2 cellular contexts compared by ENCODE assay signal in the genomic region with DNA sequence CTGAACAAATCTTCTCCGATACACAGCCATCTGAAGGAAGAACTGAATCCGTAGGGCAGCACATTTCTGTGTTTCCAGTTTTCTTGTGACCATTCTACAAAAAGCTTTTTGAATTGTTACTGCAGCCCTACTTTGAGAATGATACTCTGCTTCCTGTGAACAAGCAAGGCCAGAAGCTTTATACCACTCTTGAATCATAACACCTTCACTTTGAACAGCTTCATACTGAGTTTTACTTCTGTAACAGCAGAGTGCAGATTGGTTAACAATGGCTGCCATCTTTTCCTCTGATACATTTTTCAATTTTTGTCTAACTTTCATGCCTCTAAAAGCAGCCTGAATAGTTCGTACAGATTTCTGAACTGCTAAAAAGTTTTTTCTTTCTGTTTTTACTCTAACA.
TF ChIP-seq lines count a peak whose summit lies in the region.

No MANE protein-coding gene starts in this region.

TF ChIP-seq in K562, 482 proteins besides CTCF, POLR2A, EP300 and RAD21:
- TF ChIP-seq ELF4 (CRISPR knock-in tag; IDR thresholded peaks at IDR 0.05) (no peak), BACH1 (tag; IDR thresholded peaks at IDR 0.05) (no peak), KHSRP (IDR thresholded peaks at IDR 0.05) (no peak), ZNF184 (CRISPR knock-in tag; IDR thresholded peaks at IDR 0.05) (no peak), TCF7 (IDR thresholded peaks at IDR 0.05; ENCODE audit: borderline replicate concordance) (no peak), PPARD (CRISPR knock-in tag; IDR thresholded peaks at IDR 0.05) (no peak), FOXM1 (IDR thresholded peaks at IDR 0.05; ENCODE audit: low read depth) (no peak), FOXM1 (CRISPR knock-in tag; IDR thresholded peaks at IDR 0.05; ENCODE audit: low read depth) (no peak), ZNF217 (CRISPR knock-in tag; IDR thresholded peaks at IDR 0.05) (no peak), TRIM24 (IDR thresholded peaks at IDR 0.05) (no peak), CBX5 (IDR thresholded peaks at IDR 0.05; ENCODE audit: borderline replicate concordance, low read depth) (no peak), TCFL5 (CRISPR knock-in tag; conservative IDR thresholded peaks at IDR 0.05) (no peak), ZNF589 (CRISPR knock-in tag; IDR thresholded peaks at IDR 0.05; ENCODE audit: low read depth) (no peak), POLR3G (IDR thresholded peaks at IDR 0.05; ENCODE audit: extremely low read depth, insufficient read length, insufficient replicate concordance) (no peak)
- TF ChIP-seq, protein P1, sequence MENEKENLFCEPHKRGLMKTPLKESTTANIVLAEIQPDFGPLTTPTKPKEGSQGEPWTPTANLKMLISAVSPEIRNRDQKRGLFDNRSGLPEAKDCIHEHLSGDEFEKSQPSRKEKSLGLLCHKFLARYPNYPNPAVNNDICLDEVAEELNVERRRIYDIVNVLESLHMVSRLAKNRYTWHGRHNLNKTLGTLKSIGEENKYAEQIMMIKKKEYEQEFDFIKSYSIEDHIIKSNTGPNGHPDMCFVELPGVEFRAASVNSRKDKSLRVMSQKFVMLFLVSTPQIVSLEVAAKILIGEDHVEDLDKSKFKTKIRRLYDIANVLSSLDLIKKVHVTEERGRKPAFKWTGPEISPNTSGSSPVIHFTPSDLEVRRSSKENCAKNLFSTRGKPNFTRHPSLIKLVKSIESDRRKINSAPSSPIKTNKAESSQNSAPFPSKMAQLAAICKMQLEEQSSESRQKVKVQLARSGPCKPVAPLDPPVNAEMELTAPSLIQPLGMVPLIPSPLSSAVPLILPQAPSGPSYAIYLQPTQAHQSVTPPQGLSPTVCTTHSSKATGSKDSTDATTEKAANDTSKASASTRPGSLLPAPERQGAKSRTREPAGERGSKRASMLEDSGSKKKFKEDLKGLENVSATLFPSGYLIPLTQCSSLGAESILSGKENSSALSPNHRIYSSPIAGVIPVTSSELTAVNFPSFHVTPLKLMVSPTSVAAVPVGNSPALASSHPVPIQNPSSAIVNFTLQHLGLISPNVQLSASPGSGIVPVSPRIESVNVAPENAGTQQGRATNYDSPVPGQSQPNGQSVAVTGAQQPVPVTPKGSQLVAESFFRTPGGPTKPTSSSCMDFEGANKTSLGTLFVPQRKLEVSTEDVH (IDR thresholded peaks at IDR 0.05; ENCODE audit: low read depth, partially characterized antibody): no peak
- TF ChIP-seq, protein P2, sequence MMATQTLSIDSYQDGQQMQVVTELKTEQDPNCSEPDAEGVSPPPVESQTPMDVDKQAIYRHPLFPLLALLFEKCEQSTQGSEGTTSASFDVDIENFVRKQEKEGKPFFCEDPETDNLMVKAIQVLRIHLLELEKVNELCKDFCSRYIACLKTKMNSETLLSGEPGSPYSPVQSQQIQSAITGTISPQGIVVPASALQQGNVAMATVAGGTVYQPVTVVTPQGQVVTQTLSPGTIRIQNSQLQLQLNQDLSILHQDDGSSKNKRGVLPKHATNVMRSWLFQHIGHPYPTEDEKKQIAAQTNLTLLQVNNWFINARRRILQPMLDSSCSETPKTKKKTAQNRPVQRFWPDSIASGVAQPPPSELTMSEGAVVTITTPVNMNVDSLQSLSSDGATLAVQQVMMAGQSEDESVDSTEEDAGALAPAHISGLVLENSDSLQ (IDR thresholded peaks at IDR 0.05): no peak
- TF ChIP-seq, protein P3, sequence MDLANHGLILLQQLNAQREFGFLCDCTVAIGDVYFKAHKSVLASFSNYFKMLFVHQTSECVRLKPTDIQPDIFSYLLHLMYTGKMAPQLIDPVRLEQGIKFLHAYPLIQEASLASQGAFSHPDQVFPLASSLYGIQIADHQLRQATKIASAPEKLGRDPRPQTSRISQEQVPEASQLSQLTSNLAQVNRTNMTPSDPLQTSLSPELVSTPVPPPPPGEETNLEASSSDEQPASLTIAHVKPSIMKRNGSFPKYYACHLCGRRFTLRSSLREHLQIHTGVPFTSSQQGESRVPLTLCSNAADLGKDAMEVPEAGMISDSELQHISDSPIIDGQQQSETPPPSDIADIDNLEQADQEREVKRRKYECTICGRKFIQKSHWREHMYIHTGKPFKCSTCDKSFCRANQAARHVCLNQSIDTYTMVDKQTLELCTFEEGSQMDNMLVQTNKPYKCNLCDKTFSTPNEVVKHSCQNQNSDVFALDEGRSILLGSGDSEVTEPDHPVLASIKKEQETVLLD (IDR thresholded peaks at IDR 0.05): no peak

TF ChIP-seq in HepG2, 621 proteins besides CTCF, POLR2A, EP300 and RAD21:
- no peak for TF ChIP-seq HNF4A (CRISPR knock-in tag; IDR thresholded peaks at IDR 0.05)
- TF ChIP-seq ZBTB40 (IDR thresholded peaks at IDR 0.05): no peak
- no peak for TF ChIP-seq ZBTB40 (CRISPR knock-in tag; IDR thresholded peaks at IDR 0.05)
- no peak for TF ChIP-seq ZNF18 (CRISPR knock-in tag; IDR thresholded peaks at IDR 0.05; ENCODE audit: insufficient replicate concordance)
- TF ChIP-seq SAP130 (CRISPR knock-in tag; IDR thresholded peaks at IDR 0.05; ENCODE audit: low read depth): no peak
- TF ChIP-seq SOX6 (IDR thresholded peaks at IDR 0.05): no peak
- TF ChIP-seq SOX6 (CRISPR knock-in tag; IDR thresholded peaks at IDR 0.05): no peak
- no peak for TF ChIP-seq ATM (IDR thresholded peaks at IDR 0.05; ENCODE audit: borderline replicate concordance)
- TF ChIP-seq BCL3 (CRISPR knock-in tag; IDR thresholded peaks at IDR 0.05): no peak
- TF ChIP-seq NFKB2 (CRISPR knock-in tag; IDR thresholded peaks at IDR 0.05; ENCODE audit: borderline replicate concordance): no peak
- no peak for TF ChIP-seq ZNF468 (CRISPR knock-in tag; IDR thresholded peaks at IDR 0.05)
- TF ChIP-seq, protein P4, sequence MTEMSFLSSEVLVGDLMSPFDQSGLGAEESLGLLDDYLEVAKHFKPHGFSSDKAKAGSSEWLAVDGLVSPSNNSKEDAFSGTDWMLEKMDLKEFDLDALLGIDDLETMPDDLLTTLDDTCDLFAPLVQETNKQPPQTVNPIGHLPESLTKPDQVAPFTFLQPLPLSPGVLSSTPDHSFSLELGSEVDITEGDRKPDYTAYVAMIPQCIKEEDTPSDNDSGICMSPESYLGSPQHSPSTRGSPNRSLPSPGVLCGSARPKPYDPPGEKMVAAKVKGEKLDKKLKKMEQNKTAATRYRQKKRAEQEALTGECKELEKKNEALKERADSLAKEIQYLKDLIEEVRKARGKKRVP (CRISPR knock-in tag; IDR thresholded peaks at IDR 0.05): no peak
- TF ChIP-seq HMGA1 (CRISPR knock-in tag; conservative IDR thresholded peaks at IDR 0.05): no peak
- no peak for TF ChIP-seq MEIS2 (CRISPR knock-in tag; IDR thresholded peaks at IDR 0.05)
- TF ChIP-seq RCOR2 (CRISPR knock-in tag; IDR thresholded peaks at IDR 0.05): no peak
